In genomic region chr7:93047514-93048099, GRCh38 we compare ENCODE assay signal across 28 cellular contexts.
A peak's percentile ranks its signal among the peaks of the same experiment; 100 is the strongest.
DNase-seq lines count a peak whose midpoint lies in the region; ATAC-seq and TF ChIP-seq lines count a peak whose summit lies in the region.
"Had no signal": no experiment of that assay in that cellular context is flagged by ENCODE, and none has a peak within 500 bp of the region (broad histone marks: within the 10 kb centered on the region; RNA-seq: fewer than 3 reads in every experiment).

No MANE protein-coding gene starts in this region.

- peak overlapping the region; percentile 54 to 76 for H3K27ac Mint-ChIP-seq in natural killer cell treated with Interleukin-12 subunit alpha and Interleukin-12 subunit beta and Interleukin-15 and Interleukin-18, amount 100 ng/mL, for 72 hours
- no peak overlapping the region for H3K27ac Mint-ChIP-seq in natural killer cell
- H3K27ac Mint-ChIP-seq: activated CD4-positive, alpha-beta memory T cell treated with anti-CD3 and anti-CD28 coated beads for 36 hours; GM23338; IgD-negative memory B cell; immature natural killer cell; progenitor cell of endocrine pancreas; T-helper 17 cell had no signal

- H3K27me3 ChIP-seq in Panc1 (ENCODE audit: control insufficient read depth, insufficient read depth, low read length) (no peaks in the 10 kb centered on the region), skeletal muscle satellite cell (ENCODE audit: control insufficient read depth, insufficient read depth, low read length) (no peaks in the 10 kb centered on the region), upper lobe of left lung (no peaks in the 10 kb centered on the region)
- H3K27me3 ChIP-seq: tibial artery had no signal

- H3K4me1 Mint-ChIP-seq in natural killer cell treated with Interleukin-12 subunit alpha and Interleukin-12 subunit beta and Interleukin-15 and Interleukin-18, amount 100 ng/mL, for 72 hours (ENCODE audit: low read depth in 2 of 2): peaks cover 24 to 36% of the 10 kb centered on the region in 2 donors
- H3K4me1 Mint-ChIP-seq in natural killer cell: no peaks in the 10 kb centered on the region
- H3K4me1 Mint-ChIP-seq: CD4-positive, alpha-beta memory T cell; central memory CD8-positive, alpha-beta T cell; IgD-negative memory B cell; immature natural killer cell; T-helper 17 cell had no signal

- H3K9ac ChIP-seq in skeletal muscle satellite cell (ENCODE audit: low read depth, low read length): no peak overlapping the region

- no peak for TF ChIP-seq POLR2A in upper lobe of left lung (IDR thresholded peaks at IDR 0.05)

- TF ChIP-seq CTCF in natural killer cell (IDR thresholded peaks at IDR 0.05) (no peak), Panc1 (IDR thresholded peaks at IDR 0.05) (no peak), upper lobe of left lung (IDR thresholded peaks at IDR 0.05) (no peak)

- peak overlapping the region; percentile 69 for H3K27ac ChIP-seq in Panc1 (ENCODE audit: low read length)
- no peak overlapping the region for H3K27ac ChIP-seq in upper lobe of left lung
- H3K27ac ChIP-seq: A549, tibial artery had no signal

- H3K4me1 ChIP-seq in Panc1 (ENCODE audit: control insufficient read depth, insufficient read depth, low read length) (peaks cover 25% of the 10 kb centered on the region), skeletal muscle satellite cell (ENCODE audit: control insufficient read depth, insufficient read depth, low read length) (peaks cover 43% of the 10 kb centered on the region), upper lobe of left lung (no peaks in the 10 kb centered on the region)
- H3K4me1 ChIP-seq: A549 had no signal

- H3K4me2 ChIP-seq in skeletal muscle satellite cell (ENCODE audit: low read length): peak overlapping the region; percentile 19
- H3K4me2 ChIP-seq: A549, GM23338 had no signal

- H3K9me3 Mint-ChIP-seq in natural killer cell treated with Interleukin-12 subunit alpha and Interleukin-12 subunit beta and Interleukin-15 and Interleukin-18, amount 100 ng/mL, for 72 hours: no peaks in the 10 kb centered on the region
- no peaks in the 10 kb centered on the region for H3K9me3 Mint-ChIP-seq in natural killer cell
- H3K9me3 Mint-ChIP-seq: activated CD4-positive, alpha-beta memory T cell treated with anti-CD3 and anti-CD28 coated beads for 36 hours; CD4-positive, alpha-beta memory T cell; central memory CD8-positive, alpha-beta T cell; effector memory CD8-positive, alpha-beta T cell; GM23338; IgD-negative memory B cell; immature natural killer cell had no signal

- ATAC-seq in natural killer cell treated with Interleukin-12 subunit alpha and Interleukin-12 subunit beta and Interleukin-15 and Interleukin-18, amount 100 ng/mL, for 72 hours: no peak
- ATAC-seq in natural killer cell (no peak), HG02623 (IDR thresholded peaks at IDR 0.05; ENCODE audit: unreplicated experiment) (peak; percentile 61), Panc1 (no peak), upper lobe of left lung (ENCODE audit: low FRiP score in 2 of 2) (no peak), HG02840 (IDR thresholded peaks at IDR 0.05; ENCODE audit: low FRiP score, unreplicated experiment) (no peak)
- ATAC-seq: effector memory CD8-positive, alpha-beta T cell; GM23338; sciatic nerve; SK-N-SH treated with all-trans-retinoic acid at 6 μM for 48 hours; T-helper 17 cell had no signal

- H3K4me3 Mint-ChIP-seq in natural killer cell treated with Interleukin-12 subunit alpha and Interleukin-12 subunit beta and Interleukin-15 and Interleukin-18, amount 100 ng/mL, for 72 hours: peak overlapping the region; percentile 44
- H3K4me3 Mint-ChIP-seq in natural killer cell: no peak overlapping the region
- H3K4me3 Mint-ChIP-seq: activated CD4-positive, alpha-beta memory T cell treated with anti-CD3 and anti-CD28 coated beads for 36 hours; CD4-positive, alpha-beta memory T cell; central memory CD8-positive, alpha-beta T cell; effector memory CD8-positive, alpha-beta T cell; GM23338; IgD-negative memory B cell; immature natural killer cell; T-helper 17 cell had no signal

- no peaks in the 10 kb centered on the region for H3K27me3 Mint-ChIP-seq in natural killer cell treated with Interleukin-12 subunit alpha and Interleukin-12 subunit beta and Interleukin-15 and Interleukin-18, amount 100 ng/mL, for 72 hours
- peaks cover 4 to 14% of the 10 kb centered on the region in 2 donors for H3K27me3 Mint-ChIP-seq in natural killer cell (ENCODE audit: low read depth in 2 of 2)
- H3K27me3 Mint-ChIP-seq: central memory CD8-positive, alpha-beta T cell had no signal

- BruUV-seq in Panc1 (replicated peaks; lab: Mats Ljungman, UMichigan): no TSS peak

- DNase-seq in natural killer cell treated with Interleukin-12 subunit alpha and Interleukin-12 subunit beta and Interleukin-15 and Interleukin-18, amount 100 ng/mL, for 72 hours (ENCODE audit: low spot score): no peak
- no peak for DNase-seq in natural killer cell
- no peak for DNase-seq in Panc1 (ENCODE audit: low read depth, low spot score)
- DNase-seq in upper lobe of left lung: no peak
- no peak for DNase-seq in SKM-1 treated with dmso at 0.1 percent for 144 hours (lab: John Stamatoyannopoulos, UW; ENCODE audit: unreplicated experiment)
- DNase-seq: activated CD4-positive, alpha-beta memory T cell treated with anti-CD3 and anti-CD28 coated beads for 36 hours; activated CD4-positive, alpha-beta T cell treated with anti-CD3 and anti-CD28 coated beads for 1 hour; activated CD8-positive, alpha-beta memory T cell treated with anti-CD3 and anti-CD28 coated beads, Interleukin-2, amount 50 U/mL, for 4 hours; activated naive CD4-positive, alpha-beta T cell; CD4-positive, alpha-beta memory T cell; effector memory CD8-positive, alpha-beta T cell; immature natural killer cell; NCI-H1694; NCI-H446; NCI-H774; stimulated activated CD4-positive, alpha-beta T cell treated with anti-CD3 and anti-CD28 coated beads, Interleukin-4, amount 100 ng/mL, for 1 hour; T-helper 17 cell; tibial artery had no signal

- in situ Hi-C loops in Panc1 (cut with HindIII; ENCODE audit: low pct_unique_long_range_greater_than_20kb, low sequenced_read_pairs): no loop called here

- H3K9me3 ChIP-seq in Panc1 (ENCODE audit: control insufficient read depth, insufficient read depth, low read depth, low read length): no peaks in the 10 kb centered on the region
- H3K9me3 ChIP-seq in skeletal muscle satellite cell (replicated peaks; ENCODE audit: low read length): no peaks in the 10 kb centered on the region
- H3K9me3 ChIP-seq in upper lobe of left lung: no peaks in the 10 kb centered on the region
- H3K9me3 ChIP-seq: A549, tibial artery had no signal

- POLR2A ChIA-PET in Panc1 (lab: Charles Lee): no interaction called here

- whole genome bisulfite sequencing in upper lobe of left lung, 2 donors: 82 to 96% methylated on average over 1 of the region's 1 CpG

- H3K4me3 ChIP-seq in Panc1 (ENCODE audit: low read depth in 2 of 2, low read length in 2 of 2): no peak overlapping the region
- H3K4me3 ChIP-seq in skeletal muscle satellite cell (ENCODE audit: low read length): no peak overlapping the region
- no peak overlapping the region for H3K4me3 ChIP-seq in upper lobe of left lung
- H3K4me3 ChIP-seq: A549, GM23338, tibial artery had no signal

- no peaks in the 10 kb centered on the region for H3K36me3 Mint-ChIP-seq in natural killer cell treated with Interleukin-12 subunit alpha and Interleukin-12 subunit beta and Interleukin-15 and Interleukin-18, amount 100 ng/mL, for 72 hours
- H3K36me3 Mint-ChIP-seq in natural killer cell: no peaks in the 10 kb centered on the region
- H3K36me3 Mint-ChIP-seq: activated CD4-positive, alpha-beta memory T cell treated with anti-CD3 and anti-CD28 coated beads for 36 hours; CD4-positive, alpha-beta memory T cell; IgD-negative memory B cell; immature natural killer cell had no signal

- intact Hi-C loops in natural killer cell (cut with micrococcal nuclease) (no loop called here), Panc1 (cut with micrococcal nuclease; ENCODE audit: unreplicated experiment) (no loop called here)

- H3K36me3 ChIP-seq in Panc1 (ENCODE audit: control insufficient read depth, insufficient read depth, low read length) (no peaks in the 10 kb centered on the region), skeletal muscle satellite cell (ENCODE audit: insufficient read depth, low read length) (no peaks in the 10 kb centered on the region), upper lobe of left lung (no peaks in the 10 kb centered on the region)
- H3K36me3 ChIP-seq: tibial artery had no signal

- CTCF ChIA-PET in Panc1 (lab: Charles Lee): no interaction called here

- no peak for TF ChIP-seq EP300 in upper lobe of left lung (IDR thresholded peaks at IDR 0.05)

Comparison
In these comparisons a context has a peak if more than half of its experiments do, and no peak if none do; other contexts are left out.
1. H3K27ac Mint-ChIP-seq: peak in natural killer cell treated with Interleukin-12 subunit alpha and Interleukin-12 subunit beta and Interleukin-15 and Interleukin-18, amount 100 ng/mL, for 72 hours (2 of 2); none in natural killer cell (0 of 2).